Comparison of ENCODE assay signal across 20 cellular contexts in the genomic region with DNA sequence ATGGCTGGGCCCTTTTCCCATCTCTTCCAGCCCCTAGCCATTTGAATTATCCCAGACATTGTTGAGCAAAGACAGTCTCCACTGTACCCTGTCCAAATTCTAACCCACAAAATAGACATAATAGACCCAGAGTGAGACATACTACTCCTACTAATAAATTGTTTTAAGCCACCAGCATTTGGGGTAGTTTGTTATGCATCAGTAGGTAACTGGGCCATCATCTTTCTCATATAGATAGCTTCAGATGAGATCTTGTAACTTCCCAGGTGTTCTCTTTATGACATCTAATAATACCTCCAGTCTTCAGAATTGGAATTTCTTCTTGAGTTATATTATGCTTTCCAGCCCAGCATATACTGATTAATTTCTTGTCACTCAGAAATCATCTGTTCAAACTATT.
DNase-seq lines count a peak whose midpoint lies in the region; ATAC-seq and TF ChIP-seq lines count a peak whose summit lies in the region.
"Had no signal": no experiment of that assay in that cellular context is flagged by ENCODE, and none has a peak within 500 bp of the region (broad histone marks: within the 10 kb centered on the region; RNA-seq: fewer than 3 reads in every experiment).

No MANE protein-coding gene starts in this region.

- H3F3A ChIP-seq in OCI-LY1 (ENCODE audit: insufficient read depth, low read length), result peaks cover 12% of the 10 kb centered on the region

- H3K9me3 ChIP-seq in BLaER1 treated with 17β-estradiol and CSF1 and Interleukin-3, amounts not matched to agents 10 nM and 100 nM (replicated peaks in 1 of 11), result peaks cover 0 to 28% (median 16%) of the 10 kb centered on the region in 11 experiments; a peak in 14 of 22 replicates
- H3K9me3 ChIP-seq in OCI-LY1 (ENCODE audit: low read length) (no peaks in the 10 kb centered on the region), HAP-1 (no peaks in the 10 kb centered on the region), T-helper 17 cell (ENCODE audit: control insufficient read depth, low read length, poor library complexity, severe bottlenecking) (no peaks in the 10 kb centered on the region)
- H3K9me3 ChIP-seq: A549 had no signal

- DNase-seq in HAP-1 (ENCODE audit: low spot score in 2 of 2) (no peak), T-helper 17 cell (no peak)
- DNase-seq in activated CD4-positive, alpha-beta memory T cell treated with anti-CD3 and anti-CD28 coated beads, Interleukin-2, amount 10 ng/mL, durations not matched to agents 7 days and 5 days, result no peak
- DNase-seq: 8988T; ACHN; AML-193; CD4-positive, alpha-beta T cell; CD8-positive, alpha-beta memory T cell; DMS 273 treated with DMSO at 0.1 percent for 48 hours; DMS79; EL; GDM1; GM23248; H7 had no signal

- H3K27ac Mint-ChIP-seq in T-helper 17 cell, result no peak overlapping the region
- no peak overlapping the region for H3K27ac Mint-ChIP-seq in activated CD4-positive, alpha-beta memory T cell treated with anti-CD3 and anti-CD28 coated beads, Interleukin-2, amount 10 ng/mL, durations not matched to agents 7 days and 5 days
- H3K27ac Mint-ChIP-seq: CD4-positive, alpha-beta T cell; CD8-positive, alpha-beta memory T cell had no signal

- H3K27me3 Mint-ChIP-seq in T-helper 17 cell, result peaks cover 20% of the 10 kb centered on the region
- H3K27me3 Mint-ChIP-seq in activated CD4-positive, alpha-beta memory T cell treated with anti-CD3 and anti-CD28 coated beads, Interleukin-2, amount 10 ng/mL, durations not matched to agents 7 days and 5 days, result peaks cover 5% of the 10 kb centered on the region

- peak overlapping the region in 10 of 11 experiments; percentile 14 to 89 (median 76); a peak in 20 of 22 replicates for H3K4me2 ChIP-seq in BLaER1 treated with 17β-estradiol and CSF1 and Interleukin-3, amounts not matched to agents 10 nM and 100 nM
- peak overlapping the region; percentile 66; the same call in 1 of the 2 replicates for H3K4me2 ChIP-seq in OCI-LY1 (ENCODE audit: low read length)
- H3K4me2 ChIP-seq: A549 had no signal

- no peaks in the 10 kb centered on the region for H3K27me3 ChIP-seq in BLaER1 treated with 17β-estradiol and CSF1 and Interleukin-3, amounts not matched to agents 10 nM and 100 nM
- H3K27me3 ChIP-seq in OCI-LY1 (ENCODE audit: insufficient read depth, low read length) (no peaks in the 10 kb centered on the region), HAP-1 (ENCODE audit: low read depth) (no peaks in the 10 kb centered on the region)

- no peak overlapping the region for H3K4me3 Mint-ChIP-seq in T-helper 17 cell
- H3K4me3 Mint-ChIP-seq in activated CD4-positive, alpha-beta memory T cell treated with anti-CD3 and anti-CD28 coated beads, Interleukin-2, amount 10 ng/mL, durations not matched to agents 7 days and 5 days, result no peak overlapping the region
- H3K4me3 Mint-ChIP-seq: CD14-positive monocyte; CD4-positive, alpha-beta T cell; CD8-positive, alpha-beta memory T cell had no signal

- no peak overlapping the region for H2AFZ ChIP-seq in OCI-LY1 (ENCODE audit: low read length)
- H2AFZ ChIP-seq: GM23248 had no signal

- no peaks in the 10 kb centered on the region for H3K36me3 ChIP-seq in BLaER1 treated with 17β-estradiol and CSF1 and Interleukin-3, amounts not matched to agents 10 nM and 100 nM
- no peaks in the 10 kb centered on the region for H3K36me3 ChIP-seq in OCI-LY1 (ENCODE audit: insufficient read depth, low read length)
- H3K36me3 ChIP-seq in HAP-1 (replicated peaks), result no peaks in the 10 kb centered on the region

- no peaks in the 10 kb centered on the region for H3K79me2 ChIP-seq in OCI-LY1 (ENCODE audit: insufficient read depth, low read length)

- H4K20me1 ChIP-seq in BLaER1 treated with 17β-estradiol and CSF1 and Interleukin-3, amounts not matched to agents 10 nM and 100 nM, result no peaks in the 10 kb centered on the region
- H4K20me1 ChIP-seq in OCI-LY1 (ENCODE audit: insufficient read depth, low read length), result no peaks in the 10 kb centered on the region

- H3K36me3 Mint-ChIP-seq in T-helper 17 cell (ENCODE audit: low read depth), result peaks cover 3% of the 10 kb centered on the region
- no peaks in the 10 kb centered on the region for H3K36me3 Mint-ChIP-seq in activated CD4-positive, alpha-beta memory T cell treated with anti-CD3 and anti-CD28 coated beads, Interleukin-2, amount 10 ng/mL, durations not matched to agents 7 days and 5 days (ENCODE audit: low read depth)
- H3K36me3 Mint-ChIP-seq: CD14-positive monocyte had no signal

- H3K9me2 ChIP-seq in OCI-LY1 (ENCODE audit: low read depth, low read length), result no peaks in the 10 kb centered on the region

- peak overlapping the region in 1 of 10 experiments; percentile 13; a peak in 1 of 20 replicates for H3K4me3 ChIP-seq in BLaER1 treated with 17β-estradiol and CSF1 and Interleukin-3, amounts not matched to agents 10 nM and 100 nM
- H3K4me3 ChIP-seq in OCI-LY1 (ENCODE audit: low read depth, low read length, poor library complexity, severe bottlenecking), result no peak overlapping the region
- no peak overlapping the region for H3K4me3 ChIP-seq in HAP-1
- H3K4me3 ChIP-seq: A549, GM23248 had no signal

- no peak for TF ChIP-seq CTCF in OCI-LY1 (IDR thresholded peaks at IDR 0.05; ENCODE audit: low read length)

- peak overlapping the region in 6 of 11 experiments; percentile 13 to 97 (median 90); a peak in 10 of 22 replicates for H3K27ac ChIP-seq in BLaER1 treated with 17β-estradiol and CSF1 and Interleukin-3, amounts not matched to agents 10 nM and 100 nM
- peak overlapping the region; percentile 99 for H3K27ac ChIP-seq in OCI-LY1 (ENCODE audit: low read depth, low read length, poor library complexity, severe bottlenecking)
- H3K27ac ChIP-seq: A549, GM23248 had no signal

- CTCF ChIA-PET in activated CD4-positive, alpha-beta memory T cell treated with anti-CD3 and anti-CD28 coated beads, Interleukin-2, amount 10 ng/mL, durations not matched to agents 7 days and 5 days (lab: Charles Lee), result no interaction called here

- H3K9ac ChIP-seq in BLaER1 treated with 17β-estradiol and CSF1 and Interleukin-3, amounts not matched to agents 10 nM and 100 nM, result peak overlapping the region in 3 of 11 experiments; percentile 49 to 59 (median 57); a peak in 6 of 22 replicates
- H3K9ac ChIP-seq in OCI-LY1 (ENCODE audit: low read length), result no peak overlapping the region; the same call in 1 of the 2 replicates
- H3K9ac ChIP-seq: GM23248 had no signal

- in situ Hi-C loops in HAP-1 (cut with MboI; ENCODE audit: low sequenced_read_pairs), result no loop called here

- H3K4me1 ChIP-seq in BLaER1 treated with 17β-estradiol and CSF1 and Interleukin-3, amounts not matched to agents 10 nM and 100 nM, result peaks cover 37 to 60% (median 56%) of the 10 kb centered on the region in 10 experiments
- H3K4me1 ChIP-seq in OCI-LY1 (ENCODE audit: insufficient read depth, low read length, severe bottlenecking), result peaks cover 51% of the 10 kb centered on the region
- H3K4me1 ChIP-seq in HAP-1, result no peaks in the 10 kb centered on the region
- H3K4me1 ChIP-seq: A549 had no signal

- POLR2A ChIA-PET in activated CD4-positive, alpha-beta memory T cell treated with anti-CD3 and anti-CD28 coated beads, Interleukin-2, amount 10 ng/mL, durations not matched to agents 7 days and 5 days (lab: Charles Lee), result no interaction called here

- no peaks in the 10 kb centered on the region for H3K4me1 Mint-ChIP-seq in T-helper 17 cell
- no peaks in the 10 kb centered on the region for H3K4me1 Mint-ChIP-seq in activated CD4-positive, alpha-beta memory T cell treated with anti-CD3 and anti-CD28 coated beads, Interleukin-2, amount 10 ng/mL, durations not matched to agents 7 days and 5 days
- H3K4me1 Mint-ChIP-seq: CD14-positive monocyte had no signal

- no peaks in the 10 kb centered on the region for H3K9me3 Mint-ChIP-seq in activated CD4-positive, alpha-beta memory T cell treated with anti-CD3 and anti-CD28 coated beads, Interleukin-2, amount 10 ng/mL, durations not matched to agents 7 days and 5 days
- H3K9me3 Mint-ChIP-seq: CD4-positive, alpha-beta T cell had no signal

- ATAC-seq in HG02884 (IDR thresholded peaks at IDR 0.05; ENCODE audit: unreplicated experiment), result peak; percentile 26
- no peak for ATAC-seq in T-helper 17 cell
- ATAC-seq: A549, HCT116 had no signal
